Comparison of ENCODE assay signal across 25 cellular contexts in the genomic region with DNA sequence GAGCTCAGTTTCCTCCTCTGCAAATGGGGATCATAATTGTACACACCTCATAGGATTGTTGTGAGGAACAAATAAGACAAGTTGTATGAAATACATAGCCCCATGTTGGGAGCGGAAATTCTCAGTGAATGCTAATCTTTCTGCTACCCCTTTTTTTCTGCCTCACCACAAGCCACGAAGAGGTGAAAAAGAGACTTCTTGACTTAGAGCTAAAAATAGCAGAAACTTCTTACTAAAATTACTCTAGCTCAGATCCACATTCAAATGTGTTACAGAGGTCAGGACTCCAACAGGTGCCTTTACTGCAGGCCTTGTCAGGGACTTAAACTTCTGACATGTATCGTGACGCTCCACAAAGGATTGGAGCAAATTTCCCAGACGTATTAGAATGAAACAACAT.
DNase-seq lines count a peak whose midpoint lies in the region; ATAC-seq and TF ChIP-seq lines count a peak whose summit lies in the region.
"Had no signal": no experiment of that assay in that cellular context is flagged by ENCODE, and none has a peak within 500 bp of the region (broad histone marks: within the 10 kb centered on the region; RNA-seq: fewer than 3 reads in every experiment).

No MANE protein-coding gene starts in this region.

- no peak overlapping the region for H3K27ac ChIP-seq in dorsolateral prefrontal cortex
- H3K27ac ChIP-seq: breast epithelium, epithelial cell of prostate, left lung, vagina had no signal

- peaks cover 5% of the 10 kb centered on the region for H3K36me3 Mint-ChIP-seq in natural killer cell
- peaks cover 3% of the 10 kb centered on the region for H3K36me3 Mint-ChIP-seq in natural killer cell treated with Interleukin-12 subunit alpha and Interleukin-12 subunit beta and Interleukin-15 and Interleukin-18, amount 100 ng/mL, for 72 hours
- H3K36me3 Mint-ChIP-seq in activated CD8-positive, alpha-beta T cell treated with anti-CD3 and anti-CD28 coated beads, Interleukin-2, amount 10 ng/mL, durations not matched to agents 7 days and 5 days (ENCODE audit: low read depth): no peaks in the 10 kb centered on the region

- intact Hi-C loops in natural killer cell (cut with micrococcal nuclease) (no loop called here), dorsolateral prefrontal cortex (cut with DNase I) (no loop called here)

- H3K4me1 Mint-ChIP-seq in natural killer cell: peaks cover 27 to 28% of the 10 kb centered on the region in 2 donors
- peaks cover 12 to 13% of the 10 kb centered on the region in 2 donors for H3K4me1 Mint-ChIP-seq in natural killer cell treated with Interleukin-12 subunit alpha and Interleukin-12 subunit beta and Interleukin-15 and Interleukin-18, amount 100 ng/mL, for 72 hours (ENCODE audit: low read depth in 2 of 2)
- peaks cover 22% of the 10 kb centered on the region for H3K4me1 Mint-ChIP-seq in activated CD8-positive, alpha-beta T cell treated with anti-CD3 and anti-CD28 coated beads, Interleukin-2, amount 10 ng/mL, durations not matched to agents 7 days and 5 days (ENCODE audit: low read depth)
- H3K4me1 Mint-ChIP-seq: T-helper 17 cell had no signal

- TF ChIP-seq CTCF in natural killer cell (IDR thresholded peaks at IDR 0.05) (no peak), dorsolateral prefrontal cortex (IDR thresholded peaks at IDR 0.05 in 54 of 56, conservative IDR thresholded peaks at IDR 0.05 in 2 of 56; ENCODE audit: low read depth in 1 of 56, partially characterized antibody in 56 of 56) (no peak)

- no peaks in the 10 kb centered on the region for H3K27me3 ChIP-seq in dorsolateral prefrontal cortex
- H3K27me3 ChIP-seq: breast epithelium, left lung, MG63, vagina had no signal

- ATAC-seq in natural killer cell (no peak), GM21723 (IDR thresholded peaks at IDR 0.05; ENCODE audit: unreplicated experiment) (peak; percentile 82), HG02938 (IDR thresholded peaks at IDR 0.05; ENCODE audit: unreplicated experiment) (no peak)
- no peak for ATAC-seq in natural killer cell treated with Interleukin-12 subunit alpha and Interleukin-12 subunit beta and Interleukin-15 and Interleukin-18, amount 100 ng/mL, for 72 hours
- ATAC-seq in activated CD8-positive, alpha-beta T cell treated with anti-CD3 and anti-CD28 coated beads, Interleukin-2, amount 10 ng/mL, durations not matched to agents 7 days and 5 days: no peak
- ATAC-seq: left lung; Right ventricle myocardium inferior; SK-N-SH treated with all-trans-retinoic acid at 6 μM for 48 hours; stimulated activated naive CD8-positive, alpha-beta T cell treated with anti-CD3 and anti-CD28 coated beads, Interleukin-15, amount 100 ng/mL, for 72 hours; T-helper 17 cell had no signal

- no peaks in the 10 kb centered on the region for H3K9me3 Mint-ChIP-seq in natural killer cell
- H3K9me3 Mint-ChIP-seq in natural killer cell treated with Interleukin-12 subunit alpha and Interleukin-12 subunit beta and Interleukin-15 and Interleukin-18, amount 100 ng/mL, for 72 hours: no peaks in the 10 kb centered on the region
- H3K9me3 Mint-ChIP-seq in activated CD8-positive, alpha-beta T cell treated with anti-CD3 and anti-CD28 coated beads, Interleukin-2, amount 10 ng/mL, durations not matched to agents 7 days and 5 days (ENCODE audit: insufficient read depth): no peaks in the 10 kb centered on the region
- H3K9me3 Mint-ChIP-seq: stimulated activated naive CD8-positive, alpha-beta T cell treated with anti-CD3 and anti-CD28 coated beads, Interleukin-15, amount 100 ng/mL, for 72 hours had no signal

- H3K27ac Mint-ChIP-seq in natural killer cell: peak overlapping the region in 1 of 2 donors; percentile 32
- peak overlapping the region in 1 of 2 donors; percentile 54 for H3K27ac Mint-ChIP-seq in natural killer cell treated with Interleukin-12 subunit alpha and Interleukin-12 subunit beta and Interleukin-15 and Interleukin-18, amount 100 ng/mL, for 72 hours
- H3K27ac Mint-ChIP-seq in activated CD8-positive, alpha-beta T cell treated with anti-CD3 and anti-CD28 coated beads, Interleukin-2, amount 10 ng/mL, durations not matched to agents 7 days and 5 days: no peak overlapping the region
- H3K27ac Mint-ChIP-seq: IgD-negative memory B cell had no signal

- POLR2A ChIA-PET in activated CD8-positive, alpha-beta T cell treated with anti-CD3 and anti-CD28 coated beads, Interleukin-2, amount 10 ng/mL, durations not matched to agents 7 days and 5 days (lab: Charles Lee): no interaction called here

- DNase-seq in natural killer cell: no peak
- DNase-seq in natural killer cell treated with Interleukin-12 subunit alpha and Interleukin-12 subunit beta and Interleukin-15 and Interleukin-18, amount 100 ng/mL, for 72 hours (ENCODE audit: low spot score): no peak
- peak; percentile 39 for DNase-seq in activated CD8-positive, alpha-beta T cell treated with anti-CD3 and anti-CD28 coated beads, Interleukin-2, amount 10 ng/mL, durations not matched to agents 7 days and 5 days
- no peak for DNase-seq in globus pallidus (ENCODE audit: low spot score)
- DNase-seq in 8988T: no peak
- DNase-seq in dorsolateral prefrontal cortex: no peak
- DNase-seq: activated gamma-delta T cell treated with Interleukin-2 at 50 U/mL for 16 hours; DMS153; effector CD8-positive, alpha-beta T cell; H7; left lung; MG63; naive B cell; NCI-H146; occipital lobe; stimulated activated naive CD8-positive, alpha-beta T cell treated with anti-CD3 and anti-CD28 coated beads, Interleukin-15, amount 100 ng/mL, for 72 hours; T-helper 17 cell had no signal

- CTCF ChIA-PET in activated CD8-positive, alpha-beta T cell treated with anti-CD3 and anti-CD28 coated beads, Interleukin-2, amount 10 ng/mL, durations not matched to agents 7 days and 5 days (lab: Charles Lee): interaction anchor here (1.5 to 1.6 kb wide), 2 partner anchors 20 to 30 kb away, joined by 3 read pairs; no protein-coding TSS in a partner anchor

- no peaks in the 10 kb centered on the region for H3K27me3 Mint-ChIP-seq in natural killer cell (ENCODE audit: low read depth in 2 of 2)
- H3K27me3 Mint-ChIP-seq in natural killer cell treated with Interleukin-12 subunit alpha and Interleukin-12 subunit beta and Interleukin-15 and Interleukin-18, amount 100 ng/mL, for 72 hours: no peaks in the 10 kb centered on the region
- H3K27me3 Mint-ChIP-seq in activated CD8-positive, alpha-beta T cell treated with anti-CD3 and anti-CD28 coated beads, Interleukin-2, amount 10 ng/mL, durations not matched to agents 7 days and 5 days (ENCODE audit: low read depth): no peaks in the 10 kb centered on the region
- H3K27me3 Mint-ChIP-seq: IgD-negative memory B cell; naive B cell; stimulated activated naive CD8-positive, alpha-beta T cell treated with anti-CD3 and anti-CD28 coated beads, Interleukin-15, amount 100 ng/mL, for 72 hours; T-helper 17 cell had no signal

- no peak overlapping the region for H3K4me3 ChIP-seq in dorsolateral prefrontal cortex
- H3K4me3 ChIP-seq: breast epithelium, left lung, MG63, vagina had no signal

- H3K4me3 Mint-ChIP-seq in natural killer cell: peak overlapping the region; percentile 61
- H3K4me3 Mint-ChIP-seq in natural killer cell treated with Interleukin-12 subunit alpha and Interleukin-12 subunit beta and Interleukin-15 and Interleukin-18, amount 100 ng/mL, for 72 hours: no peak overlapping the region
- H3K4me3 Mint-ChIP-seq in activated CD8-positive, alpha-beta T cell treated with anti-CD3 and anti-CD28 coated beads, Interleukin-2, amount 10 ng/mL, durations not matched to agents 7 days and 5 days: no peak overlapping the region
- H3K4me3 Mint-ChIP-seq: IgD-negative memory B cell, naive B cell, T-helper 17 cell had no signal
